2 cellular contexts compared by ENCODE assay signal in the genomic region with DNA sequence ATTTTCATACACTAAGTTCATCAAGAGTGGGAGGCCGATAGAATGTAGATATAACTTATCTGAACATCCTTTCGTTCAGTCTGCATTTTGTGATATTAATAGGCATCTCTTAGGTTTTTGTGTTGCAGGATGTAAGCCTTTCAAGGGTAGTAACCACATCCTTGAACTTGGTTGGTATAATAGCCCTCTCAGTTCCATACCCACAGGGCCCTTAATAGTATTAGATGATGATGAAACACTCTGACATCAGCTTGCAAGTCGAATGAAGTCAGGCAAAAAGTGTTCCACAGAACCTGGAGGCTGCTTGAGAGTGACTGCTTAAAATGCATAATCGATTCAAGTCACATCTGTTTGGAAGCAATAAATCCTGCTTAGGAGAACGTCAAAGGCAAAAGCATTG.
TF ChIP-seq lines count a peak whose summit lies in the region.

No MANE protein-coding gene starts in this region.

TF ChIP-seq in HEK293, 187 proteins besides CTCF, POLR2A, EP300 and RAD21 (continued from another document):
- no peak for TF ChIP-seq ZNF16 (tag by site-specific recombination; IDR thresholded peaks at IDR 0.05; ENCODE audit: low read depth)

TF ChIP-seq in H1, 55 proteins besides CTCF, POLR2A, EP300 and RAD21 (continued from another document):
- TF ChIP-seq MAFK (IDR thresholded peaks at IDR 0.05; ENCODE audit: low read depth, low read length) (no peak), NRF1 (IDR thresholded peaks at IDR 0.05; ENCODE audit: low read depth, low read length) (no peak), CEBPB (IDR thresholded peaks at IDR 0.05; ENCODE audit: low read depth, low read length) (no peak), NANOG (IDR thresholded peaks at IDR 0.05; ENCODE audit: insufficient read depth, low read depth, low read length, poor library complexity, severe bottlenecking) (no peak), PHF8 (conservative IDR thresholded peaks at IDR 0.05; ENCODE audit: low read depth, low read length) (no peak), RFX5 (IDR thresholded peaks at IDR 0.05; ENCODE audit: borderline replicate concordance, low read depth, low read length) (no peak), SRF (IDR thresholded peaks at IDR 0.05; ENCODE audit: low read depth, low read length) (no peak)
- TF ChIP-seq, protein P1, sequence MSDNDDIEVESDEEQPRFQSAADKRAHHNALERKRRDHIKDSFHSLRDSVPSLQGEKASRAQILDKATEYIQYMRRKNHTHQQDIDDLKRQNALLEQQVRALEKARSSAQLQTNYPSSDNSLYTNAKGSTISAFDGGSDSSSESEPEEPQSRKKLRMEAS (IDR thresholded peaks at IDR 0.05): no peak
